Comparison of ENCODE assay signal across 8 cellular contexts in genomic region chr3:185283374-185283935, GRCh38. TPM values are rescaled to one million over a fixed set of nuclear protein-coding genes. Genes with fewer than 3 reads are reported as not detected.
DNase-seq lines count a peak whose midpoint lies in the region; ATAC-seq and TF ChIP-seq lines count a peak whose summit lies in the region.

No MANE protein-coding gene starts in this region.

- POLR2A ChIA-PET in AG04449 (lab: Yijun Ruan, JAX), result no interaction called here

- in situ Hi-C loops in brain microvascular endothelial cell (cut with HindIII; ENCODE audit: low pct_ligation_motif_present, low sequenced_read_pairs), result no loop called here

- peak overlapping the region; percentile 38 for H3K27ac ChIP-seq in brain microvascular endothelial cell

- H3K27me3 ChIP-seq in brain microvascular endothelial cell (replicated peaks) (no peaks in the 10 kb centered on the region), mononuclear cell (ENCODE audit: insufficient read depth, low read length) (no peaks in the 10 kb centered on the region)

- ATAC-seq in GM21447 (IDR thresholded peaks at IDR 0.05; ENCODE audit: unreplicated experiment), result no peak
- ATAC-seq in HG02763 (IDR thresholded peaks at IDR 0.05; ENCODE audit: unreplicated experiment), result no peak

- no peaks in the 10 kb centered on the region for H3K36me3 ChIP-seq in brain microvascular endothelial cell (replicated peaks)

- H3K4me3 ChIP-seq in AG04449 (ENCODE audit: low read depth, low read length) (peak overlapping the region; percentile 96), brain microvascular endothelial cell (ENCODE audit: low read depth, low read length) (peak overlapping the region; percentile 97), mononuclear cell (ENCODE audit: low read length) (peak overlapping the region; percentile 49)

- no peaks in the 10 kb centered on the region for H3K9me3 ChIP-seq in mononuclear cell (ENCODE audit: low read depth, low read length)

- TF ChIP-seq CTCF in AG04449 (IDR thresholded peaks at IDR 0.05; ENCODE audit: insufficient read depth, low read length, missing control alignments), result no peak
- TF ChIP-seq CTCF in brain microvascular endothelial cell (IDR thresholded peaks at IDR 0.05; ENCODE audit: low read depth, low read length, missing control alignments), result no peak

- CTCF ChIA-PET in AG04449 (lab: Yijun Ruan, JAX), result no interaction called here

- H3K4me1 ChIP-seq in mononuclear cell (ENCODE audit: insufficient read depth, low read length), result peaks cover 13% of the 10 kb centered on the region

- DNase-seq in AG04449 (ENCODE audit: low read depth, low spot score) (no peak), HPDE6-E6E7 (ENCODE audit: extremely low spot score) (peak; percentile 20), brain microvascular endothelial cell (no peak), HuH-7.5 (ENCODE audit: low spot score) (no peak)
- no peak for DNase-seq in stimulated activated CD4-positive, alpha-beta T cell treated with anti-CD3 and anti-CD28 coated beads, Interleukin-4, amount 100 ng/mL, for 24 hours

RNA-seq across cellular contexts. Expression of gene EHHADH, which starts 29.6 kb away (rescaled TPM):
- total RNA-seq in mononuclear cell, result under 0.01 TPM
